16 cellular contexts compared by ENCODE assay signal in the genomic region with DNA sequence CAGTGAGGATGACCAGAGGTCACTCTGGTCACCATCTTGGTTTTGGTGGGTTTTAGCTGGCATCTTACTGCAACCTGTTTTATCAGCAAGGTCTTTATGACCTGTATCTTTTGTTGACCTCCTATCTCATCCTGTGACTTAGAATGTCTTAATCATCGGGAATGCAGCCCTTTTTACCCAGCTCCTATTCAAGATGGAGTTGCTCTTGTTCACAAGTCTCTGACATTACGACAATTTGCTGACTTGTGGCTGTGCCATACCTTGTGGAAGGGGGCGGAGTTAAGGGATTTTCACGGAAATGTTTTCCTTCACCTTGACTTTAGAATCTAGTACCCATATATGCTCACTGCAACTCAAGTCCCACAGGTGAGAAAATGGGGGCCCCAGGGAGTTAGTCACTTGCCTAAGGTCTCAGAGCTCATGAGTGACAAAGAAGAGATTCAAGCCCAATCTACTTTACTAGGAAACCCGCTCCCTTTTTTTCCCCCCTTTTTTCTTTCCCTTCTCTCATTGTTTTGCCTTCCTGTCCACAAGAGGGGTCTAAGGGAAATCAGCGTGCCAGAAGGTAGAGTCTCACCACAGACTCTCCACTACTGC. TPM values are rescaled to one million over a fixed set of nuclear protein-coding genes. Genes with fewer than 3 reads are reported as not detected.
A peak's percentile ranks its signal among the peaks of the same experiment; 100 is the strongest.
DNase-seq lines count a peak whose midpoint lies in the region; ATAC-seq and TF ChIP-seq lines count a peak whose summit lies in the region.
"Had no signal": no experiment of that assay in that cellular context is flagged by ENCODE, and none has a peak within 500 bp of the region (broad histone marks: within the 10 kb centered on the region; RNA-seq: fewer than 3 reads in every experiment).

No MANE protein-coding gene starts in this region.

- H3K4me1 ChIP-seq in lower lobe of right lung, result peaks cover 13% of the 10 kb centered on the region

- H3K36me3 Mint-ChIP-seq in activated naive CD8-positive, alpha-beta T cell, result no peaks in the 10 kb centered on the region
- H3K36me3 Mint-ChIP-seq in activated naive CD8-positive, alpha-beta T cell treated with anti-CD3 and anti-CD28 coated beads for 36 hours, result peaks cover 1% of the 10 kb centered on the region
- H3K36me3 Mint-ChIP-seq in IgD-negative memory B cell (peaks cover 2% of the 10 kb centered on the region), memory B cell (no peaks in the 10 kb centered on the region)
- H3K36me3 Mint-ChIP-seq in stimulated activated naive B cell treated with anti-CD40 and anti-IgM and Interleukin-4, amounts not matched to agents 10 μg/mL and 1 μg/mL and 100 μg/mL, for 72 hours, result peaks cover 0 to 2% of the 10 kb centered on the region in 2 donors
- H3K36me3 Mint-ChIP-seq: CD8-positive, alpha-beta T cell had no signal

- H3K9me3 Mint-ChIP-seq in activated naive CD8-positive, alpha-beta T cell (ENCODE audit: low read depth), result no peaks in the 10 kb centered on the region
- H3K9me3 Mint-ChIP-seq in activated naive CD8-positive, alpha-beta T cell treated with anti-CD3 and anti-CD28 coated beads for 36 hours, result peaks cover 3% of the 10 kb centered on the region
- H3K9me3 Mint-ChIP-seq in IgD-negative memory B cell (no peaks in the 10 kb centered on the region), memory B cell (no peaks in the 10 kb centered on the region)
- H3K9me3 Mint-ChIP-seq in stimulated activated naive B cell treated with anti-CD40 and anti-IgM and Interleukin-4, amounts not matched to agents 10 μg/mL and 1 μg/mL and 100 μg/mL, for 72 hours, result peaks cover 0 to 4% of the 10 kb centered on the region in 2 donors
- H3K9me3 Mint-ChIP-seq: CD8-positive, alpha-beta T cell; GM23338 had no signal

- H3K27me3 Mint-ChIP-seq in activated naive CD8-positive, alpha-beta T cell, result no peaks in the 10 kb centered on the region
- H3K27me3 Mint-ChIP-seq in activated naive CD8-positive, alpha-beta T cell treated with anti-CD3 and anti-CD28 coated beads for 36 hours, result no peaks in the 10 kb centered on the region
- H3K27me3 Mint-ChIP-seq in IgD-negative memory B cell (no peaks in the 10 kb centered on the region), memory B cell (no peaks in the 10 kb centered on the region)
- H3K27me3 Mint-ChIP-seq in stimulated activated naive B cell treated with anti-CD40 and anti-IgM and Interleukin-4, amounts not matched to agents 10 μg/mL and 1 μg/mL and 100 μg/mL, for 72 hours, result no peaks in the 10 kb centered on the region

- no peak for TF ChIP-seq CTCF in lower lobe of right lung (IDR thresholded peaks at IDR 0.05)

- peak overlapping the region; percentile 22 for H3K27ac Mint-ChIP-seq in activated naive CD8-positive, alpha-beta T cell
- H3K27ac Mint-ChIP-seq in activated naive CD8-positive, alpha-beta T cell treated with anti-CD3 and anti-CD28 coated beads for 36 hours, result no peak overlapping the region
- peak overlapping the region in 2 of 3 donors; percentile 46 to 75 for H3K27ac Mint-ChIP-seq in IgD-negative memory B cell
- peak overlapping the region; percentile 98 for H3K27ac Mint-ChIP-seq in memory B cell
- peak overlapping the region; percentile 72 for H3K27ac Mint-ChIP-seq in stimulated activated naive B cell treated with anti-CD40 and anti-IgM and Interleukin-4, amounts not matched to agents 10 μg/mL and 1 μg/mL and 100 μg/mL, for 72 hours
- H3K27ac Mint-ChIP-seq: GM23338 had no signal

- H3K27ac ChIP-seq in lower lobe of right lung, result no peak overlapping the region
- H3K27ac ChIP-seq: A549 had no signal

- no peaks in the 10 kb centered on the region for H3K9me3 ChIP-seq in lower lobe of right lung
- H3K9me3 ChIP-seq: A549 had no signal

- H3K4me3 Mint-ChIP-seq in activated naive CD8-positive, alpha-beta T cell, result no peak overlapping the region
- H3K4me3 Mint-ChIP-seq in activated naive CD8-positive, alpha-beta T cell treated with anti-CD3 and anti-CD28 coated beads for 36 hours, result no peak overlapping the region
- H3K4me3 Mint-ChIP-seq in IgD-negative memory B cell (no peak overlapping the region), memory B cell (no peak overlapping the region)
- no peak overlapping the region for H3K4me3 Mint-ChIP-seq in stimulated activated naive B cell treated with anti-CD40 and anti-IgM and Interleukin-4, amounts not matched to agents 10 μg/mL and 1 μg/mL and 100 μg/mL, for 72 hours
- H3K4me3 Mint-ChIP-seq: CD8-positive, alpha-beta T cell; GM23338 had no signal

- DNase-seq in activated naive CD8-positive, alpha-beta T cell treated with anti-CD3 and anti-CD28 coated beads for 36 hours, result no peak
- DNase-seq in memory B cell (ENCODE audit: low spot score in 2 of 2) (no peak), lower lobe of right lung (no peak), occipital lobe (lab: John Stamatoyannopoulos, UW) (no peak)
- DNase-seq in stimulated activated naive B cell treated with anti-CD40 and anti-IgM and Interleukin-4, amounts not matched to agents 10 μg/mL and 1 μg/mL and 100 μg/mL, for 72 hours, result no peak
- DNase-seq: CD8-positive, alpha-beta T cell; GF-D8; MM.1S; NCI-H1105 treated with DMSO at 0.1 percent for 48 hours; NCI-H187 treated with DMSO at 0.1 percent for 48 hours; NCI-H446 treated with DMSO at 0.1 percent for 48 hours; NCI-H774 had no signal

- no peak overlapping the region for H3K4me3 ChIP-seq in lower lobe of right lung
- H3K4me3 ChIP-seq: A549, GM23338 had no signal

- H3K4me1 Mint-ChIP-seq in activated naive CD8-positive, alpha-beta T cell (ENCODE audit: low read depth), result peaks cover 35% of the 10 kb centered on the region
- H3K4me1 Mint-ChIP-seq in activated naive CD8-positive, alpha-beta T cell treated with anti-CD3 and anti-CD28 coated beads for 36 hours, result peaks cover 34% of the 10 kb centered on the region
- H3K4me1 Mint-ChIP-seq in IgD-negative memory B cell (peaks cover 22 to 37% (median 30%) of the 10 kb centered on the region in 3 donors), memory B cell (peaks cover 26% of the 10 kb centered on the region)
- peaks cover 26 to 51% of the 10 kb centered on the region in 2 donors for H3K4me1 Mint-ChIP-seq in stimulated activated naive B cell treated with anti-CD40 and anti-IgM and Interleukin-4, amounts not matched to agents 10 μg/mL and 1 μg/mL and 100 μg/mL, for 72 hours

- intact Hi-C loops in lower lobe of right lung (cut with DNase I), result no loop called here

- no peaks in the 10 kb centered on the region for H3K27me3 ChIP-seq in lower lobe of right lung (ENCODE audit: low read depth)

- no peaks in the 10 kb centered on the region for H3K36me3 ChIP-seq in lower lobe of right lung

- ATAC-seq in memory B cell (ENCODE audit: low read depth) (no peak), lower lobe of right lung (no peak)
- no peak for ATAC-seq in stimulated activated naive B cell treated with anti-CD40 and anti-IgM and Interleukin-4, amounts not matched to agents 10 μg/mL and 1 μg/mL and 100 μg/mL, for 72 hours (replicated peaks)
- ATAC-seq: A549; CD8-positive, alpha-beta T cell; GM23338 had no signal

RNA-seq across cellular contexts. Expression of a gene that starts 2.7 kb away (rescaled TPM):
- 1 to 10 TPM in 1 of 2 experiments, under 1 TPM in 1; 0.74 to 1.7 TPM for total RNA-seq in activated naive CD8-positive, alpha-beta T cell treated with anti-CD3 and anti-CD28 coated beads for 36 hours
- polyA plus RNA-seq in IgD-negative memory B cell, result 6.9 TPM
- total RNA-seq in lower lobe of right lung (1.9 TPM), occipital lobe (0.62 TPM)
